Comparison of ENCODE assay signal across 8 cellular contexts in genomic region chr6:151014404-151015150, GRCh38.
DNase-seq lines count a peak whose midpoint lies in the region; ATAC-seq and TF ChIP-seq lines count a peak whose summit lies in the region.

No MANE protein-coding gene starts in this region.

- POLR2A ChIA-PET in BJ (lab: Charles Lee) = no interaction called here

- ATAC-seq in GM19324 (IDR thresholded peaks at IDR 0.05; ENCODE audit: low FRiP score, unreplicated experiment) = peak; percentile 61
- peak; percentile 50 for ATAC-seq in activated T-helper 17 cell treated with anti-CD3 and anti-CD28 coated beads, Interleukin-2, amount 50 U/mL, for 72 hours (replicated peaks)
- ATAC-seq in upper lobe of left lung (ENCODE audit: low FRiP score in 2 of 2) = peak; percentile 72 to 80

- H3K27me3 Mint-ChIP-seq in activated T-helper 17 cell treated with anti-CD3 and anti-CD28 coated beads, Interleukin-2, amount 50 U/mL, for 72 hours = no peaks in the 10 kb centered on the region
- no peaks in the 10 kb centered on the region for H3K27me3 Mint-ChIP-seq in osteocyte (ENCODE audit: unreplicated experiment)

- H3K4me1 Mint-ChIP-seq in activated T-helper 17 cell treated with anti-CD3 and anti-CD28 coated beads, Interleukin-2, amount 50 U/mL, for 72 hours = no peaks in the 10 kb centered on the region
- peaks cover 53% of the 10 kb centered on the region for H3K4me1 Mint-ChIP-seq in osteocyte (ENCODE audit: unreplicated experiment)

- no peaks in the 10 kb centered on the region for H3K9me3 Mint-ChIP-seq in activated T-helper 17 cell treated with anti-CD3 and anti-CD28 coated beads, Interleukin-2, amount 50 U/mL, for 72 hours
- H3K9me3 Mint-ChIP-seq in osteocyte (ENCODE audit: unreplicated experiment) = no peaks in the 10 kb centered on the region

- CTCF ChIA-PET in BJ (lab: Yijun Ruan, JAX) = interaction anchor here (0.6 to 11.1 kb wide), 42 partner anchors 9 to 459 kb away, joined by 3 to 166 read pairs (median 4); no protein-coding TSS in a partner anchor

- H3K27me3 ChIP-seq in BJ (ENCODE audit: control insufficient read depth, insufficient read depth, low read length) (no peaks in the 10 kb centered on the region), Peyer's patch (no peaks in the 10 kb centered on the region), upper lobe of left lung (no peaks in the 10 kb centered on the region)

- peak overlapping the region; percentile 23 for H3K27ac Mint-ChIP-seq in activated T-helper 17 cell treated with anti-CD3 and anti-CD28 coated beads, Interleukin-2, amount 50 U/mL, for 72 hours
- peak overlapping the region; percentile 71 for H3K27ac Mint-ChIP-seq in osteocyte (ENCODE audit: unreplicated experiment)

- H3K4me1 ChIP-seq in Peyer's patch = no peaks in the 10 kb centered on the region
- peaks cover 0 to 5% (median 5%) of the 10 kb centered on the region in 4 donors for H3K4me1 ChIP-seq in upper lobe of left lung

- TF ChIP-seq POLR2A in Peyer's patch (IDR thresholded peaks at IDR 0.05) = no peak
- TF ChIP-seq POLR2A in upper lobe of left lung (IDR thresholded peaks at IDR 0.05) = no peak

- H3K4me3 Mint-ChIP-seq in activated T-helper 17 cell treated with anti-CD3 and anti-CD28 coated beads, Interleukin-2, amount 50 U/mL, for 72 hours = no peak overlapping the region
- H3K4me3 Mint-ChIP-seq in osteocyte (ENCODE audit: unreplicated experiment) = no peak overlapping the region

- TF ChIP-seq CTCF in BJ (IDR thresholded peaks at IDR 0.05; ENCODE audit: insufficient read depth, low read depth, low read length) (peak; percentile 95), Peyer's patch (IDR thresholded peaks at IDR 0.05) (peak; percentile 86 to 98 (median 97)), osteocyte (IDR thresholded peaks at IDR 0.05) (peak; percentile 95), upper lobe of left lung (IDR thresholded peaks at IDR 0.05) (peak; percentile 88 to 98 (median 93))

- peaks cover 33% of the 10 kb centered on the region for H3K36me3 Mint-ChIP-seq in activated T-helper 17 cell treated with anti-CD3 and anti-CD28 coated beads, Interleukin-2, amount 50 U/mL, for 72 hours (ENCODE audit: low read depth)
- peaks cover 17% of the 10 kb centered on the region for H3K36me3 Mint-ChIP-seq in osteocyte (ENCODE audit: unreplicated experiment)

- DNase-seq in BJ (ENCODE audit: low read depth) = no peak
- peak; percentile 61 for DNase-seq in HuH-7.5 (ENCODE audit: low spot score)
- DNase-seq in Peyer's patch = peak; percentile 33 to 82 (median 75)
- DNase-seq in germinal center (ENCODE audit: low spot score) = peak; percentile 65
- no peak for DNase-seq in osteocyte (ENCODE audit: extremely low spot score, unreplicated experiment)
- DNase-seq in upper lobe of left lung = peak in 1 of 2 donors; percentile 67

- TF ChIP-seq EP300 in upper lobe of left lung (IDR thresholded peaks at IDR 0.05) = no peak

- no peaks in the 10 kb centered on the region for H3K9me3 ChIP-seq in Peyer's patch
- no peaks in the 10 kb centered on the region for H3K9me3 ChIP-seq in upper lobe of left lung

- H3K27ac ChIP-seq in Peyer's patch (no peak overlapping the region), upper lobe of left lung (peak overlapping the region in 2 of 4 donors; percentile 24 to 56)

- 49 to 50% methylated on average over 6 of the region's 6 CpGs for WGBS in upper lobe of left lung, 2 donors

- H3K4me3 ChIP-seq in BJ (ENCODE audit: low read depth, low read length) (no peak overlapping the region), Peyer's patch (no peak overlapping the region), upper lobe of left lung (peak overlapping the region in 1 of 4 donors; percentile 9)

- H3K36me3 ChIP-seq in BJ (ENCODE audit: control insufficient read depth, insufficient read depth, low read length) (peaks cover 12% of the 10 kb centered on the region), Peyer's patch (no peaks in the 10 kb centered on the region), upper lobe of left lung (peaks cover 0 to 4% (median 0%) of the 10 kb centered on the region in 4 donors)

Comparison
In these comparisons a context has a peak if more than half of its experiments do, and no peak if none do; other contexts are left out.
1. DNase-seq: peak in HuH-7.5 (single experiment), Peyer's patch (3 of 3) and germinal center (single experiment); none in BJ (single experiment) and osteocyte (single experiment).
2. Peak in every context shown above with its lines, with median percentiles within 50 percentile points of each other: CTCF ChIP-seq and ATAC-seq.